Comparison of ENCODE assay signal across 10 cellular contexts in the genomic region with DNA sequence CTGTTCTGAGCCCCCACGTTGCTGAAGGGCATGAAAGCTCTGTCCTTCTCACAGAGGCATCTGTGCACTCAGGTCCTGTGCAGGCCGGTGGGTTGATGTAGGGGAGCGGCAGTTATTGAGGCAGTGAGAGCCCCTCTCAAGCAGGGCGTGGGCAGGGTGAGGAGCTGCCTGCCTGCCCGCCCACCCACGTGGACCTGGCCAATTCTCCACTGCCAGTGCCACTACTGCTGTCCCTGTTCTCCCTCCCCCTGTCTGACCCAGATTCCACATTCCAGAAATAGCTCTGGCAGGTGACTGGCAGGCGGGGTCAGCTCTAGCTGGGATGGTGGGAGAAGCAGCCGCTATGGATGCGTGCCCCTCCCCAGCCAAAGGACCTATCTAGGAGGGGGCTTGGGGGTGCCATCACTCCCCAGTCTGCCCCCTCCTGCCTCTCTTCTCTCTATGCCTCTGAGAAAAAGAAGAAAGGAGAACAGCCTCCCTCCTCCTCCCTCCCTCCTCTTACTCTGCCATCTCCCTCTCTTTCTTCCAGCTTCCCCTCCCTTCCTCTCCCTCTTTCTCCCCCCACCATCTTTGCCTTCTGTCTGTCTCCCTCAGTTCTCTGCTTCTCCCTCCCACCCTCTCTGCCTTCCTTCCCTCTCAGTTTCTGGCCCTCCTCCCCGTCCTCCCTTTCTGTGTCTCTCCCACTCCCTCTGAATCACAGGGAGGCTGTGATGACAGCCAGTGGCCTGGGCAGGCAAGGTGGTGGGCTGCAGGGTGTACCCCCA.
A peak's percentile ranks its signal among the peaks of the same experiment; 100 is the strongest.
DNase-seq lines count a peak whose midpoint lies in the region; ATAC-seq and TF ChIP-seq lines count a peak whose summit lies in the region.
"Had no signal": no experiment of that assay in that cellular context is flagged by ENCODE, and none has a peak within 500 bp of the region (broad histone marks: within the 10 kb centered on the region; RNA-seq: fewer than 3 reads in every experiment).

No MANE protein-coding gene starts in this region.

- no peak for TF ChIP-seq POLR2A in sigmoid colon (IDR thresholded peaks at IDR 0.05)

- TF ChIP-seq CTCF in left ventricle myocardium inferior (IDR thresholded peaks at IDR 0.05; ENCODE audit: borderline replicate concordance), result no peak
- TF ChIP-seq CTCF in omental fat pad (IDR thresholded peaks at IDR 0.05), result no peak
- no peak for TF ChIP-seq CTCF in sigmoid colon (IDR thresholded peaks at IDR 0.05)

- intact Hi-C loops in left ventricle myocardium inferior (cut with micrococcal nuclease) (no loop called here), sigmoid colon (cut with DNase I) (no loop called here)

- H3K27me3 ChIP-seq in left ventricle myocardium inferior (ENCODE audit: low read depth), result no peaks in the 10 kb centered on the region
- H3K27me3 ChIP-seq in sigmoid colon, result no peaks in the 10 kb centered on the region

- H3K27ac ChIP-seq in left ventricle myocardium inferior (replicated peaks) (peak overlapping the region; percentile 33), sigmoid colon (peak overlapping the region in 2 of 4 donors; percentile 60 to 74)

- H3K27ac Mint-ChIP-seq in activated naive CD8-positive, alpha-beta T cell treated with anti-CD3 and anti-CD28 coated beads for 36 hours, result no peak overlapping the region
- H3K27ac Mint-ChIP-seq: activated CD8-positive, alpha-beta memory T cell treated with anti-CD3 and anti-CD28 coated beads, Interleukin-2, amount 10 ng/mL, durations not matched to agents 7 days and 5 days had no signal

- H3K4me3 ChIP-seq in left ventricle myocardium inferior (peak overlapping the region; percentile 43), sigmoid colon (peak overlapping the region in 1 of 4 donors; percentile 3)

- no peaks in the 10 kb centered on the region for H3K36me3 Mint-ChIP-seq in activated naive CD8-positive, alpha-beta T cell treated with anti-CD3 and anti-CD28 coated beads for 36 hours
- H3K36me3 Mint-ChIP-seq: activated CD8-positive, alpha-beta memory T cell treated with anti-CD3 and anti-CD28 coated beads, Interleukin-2, amount 10 ng/mL, durations not matched to agents 7 days and 5 days had no signal

- H3K4me1 Mint-ChIP-seq in activated naive CD8-positive, alpha-beta T cell treated with anti-CD3 and anti-CD28 coated beads for 36 hours, result no peaks in the 10 kb centered on the region
- H3K4me1 Mint-ChIP-seq: activated CD8-positive, alpha-beta memory T cell treated with anti-CD3 and anti-CD28 coated beads, Interleukin-2, amount 10 ng/mL, durations not matched to agents 7 days and 5 days; central memory CD8-positive, alpha-beta T cell had no signal

- no peak for TF ChIP-seq EP300 in sigmoid colon (IDR thresholded peaks at IDR 0.05)

- ATAC-seq in omental fat pad (ENCODE audit: low FRiP score), result peak; percentile 37
- ATAC-seq: activated CD8-positive, alpha-beta memory T cell treated with anti-CD3 and anti-CD28 coated beads, Interleukin-2, amount 10 ng/mL, durations not matched to agents 7 days and 5 days had no signal

- no peaks in the 10 kb centered on the region for H3K9me3 Mint-ChIP-seq in activated naive CD8-positive, alpha-beta T cell treated with anti-CD3 and anti-CD28 coated beads for 36 hours
- H3K9me3 Mint-ChIP-seq: central memory CD8-positive, alpha-beta T cell had no signal

- H3K36me3 ChIP-seq in left ventricle myocardium inferior (no peaks in the 10 kb centered on the region), sigmoid colon (no peaks in the 10 kb centered on the region)

- H3K27me3 Mint-ChIP-seq in activated naive CD8-positive, alpha-beta T cell treated with anti-CD3 and anti-CD28 coated beads for 36 hours, result no peaks in the 10 kb centered on the region

- H3K9me3 ChIP-seq in left ventricle myocardium inferior (replicated peaks) (no peaks in the 10 kb centered on the region), sigmoid colon (no peaks in the 10 kb centered on the region)

- peak; percentile 59 for DNase-seq in AG20443 (ENCODE audit: low spot score)
- DNase-seq in SK-N-DZ (ENCODE audit: low spot score), result peak; percentile 57
- peak; percentile 38 for DNase-seq in left ventricle myocardium inferior
- DNase-seq in omental fat pad (ENCODE audit: low spot score), result no peak
- no peak for DNase-seq in sigmoid colon
- no peak for DNase-seq in activated naive CD8-positive, alpha-beta T cell treated with anti-CD3 and anti-CD28 coated beads for 36 hours
- DNase-seq in AG08395 (ENCODE audit: low spot score), result no peak
- no peak for DNase-seq in activated effector memory CD4-positive, alpha-beta T cell treated with anti-CD3 and anti-CD28 coated beads, Interleukin-2, amount 50 U/mL, for 16 hours
- DNase-seq: activated CD8-positive, alpha-beta memory T cell treated with anti-CD3 and anti-CD28 coated beads, Interleukin-2, amount 10 ng/mL, durations not matched to agents 7 days and 5 days had no signal

- 26 to 43% methylated on average over 10 of the region's 10 CpGs for WGBS in sigmoid colon, 2 donors

- H3K4me1 ChIP-seq in left ventricle myocardium inferior, result peaks cover 16% of the 10 kb centered on the region
- H3K4me1 ChIP-seq in sigmoid colon, result peaks cover 0 to 14% (median 10%) of the 10 kb centered on the region in 4 donors

- no peak overlapping the region for H3K4me3 Mint-ChIP-seq in activated naive CD8-positive, alpha-beta T cell treated with anti-CD3 and anti-CD28 coated beads for 36 hours
- H3K4me3 Mint-ChIP-seq: activated CD8-positive, alpha-beta memory T cell treated with anti-CD3 and anti-CD28 coated beads, Interleukin-2, amount 10 ng/mL, durations not matched to agents 7 days and 5 days; central memory CD8-positive, alpha-beta T cell had no signal

Comparison
In these comparisons a context has a peak if more than half of its experiments do, and no peak if none do; other contexts are left out.
1. DNase-seq: peak in AG20443 (single experiment), SK-N-DZ (single experiment) and left ventricle myocardium inferior (single experiment); none in omental fat pad (single experiment), sigmoid colon (single experiment), activated naive CD8-positive, alpha-beta T cell treated with anti-CD3 and anti-CD28 coated beads for 36 hours (single experiment), AG08395 (single experiment) and activated effector memory CD4-positive, alpha-beta T cell treated with anti-CD3 and anti-CD28 coated beads, Interleukin-2, amount 50 U/mL, for 16 hours (single experiment).